Comparison of ENCODE assay signal across 9 cellular contexts in genomic region chr5:54661111-54661510, GRCh38.
"Had no signal": no experiment of that assay in that cellular context is flagged by ENCODE, and none has a peak within 500 bp of the region (broad histone marks: within the 10 kb centered on the region; RNA-seq: fewer than 3 reads in every experiment).

No MANE protein-coding gene starts in this region.

- H3K9ac ChIP-seq: GM23248 had no signal

- H3K4me3 ChIP-seq: GM23248, GM23338, HAP-1 had no signal

- ATAC-seq: GM23338, HCT116 had no signal

- H2AFZ ChIP-seq: GM23248, GM23338 had no signal

- H3K27ac Mint-ChIP-seq: GM23338, H9, HFFc6 had no signal

- H3K27ac ChIP-seq: GM23248 had no signal

- H3K4me2 ChIP-seq: GM23338 had no signal

- H3K9me3 Mint-ChIP-seq: GM23338, H9, HFFc6 had no signal

- DNase-seq: GM23248, GOT3, H7, H9, HCEC 1CT, HFFc6 had no signal

- H3K9me3 ChIP-seq: HAP-1 had no signal

- H3K36me3 ChIP-seq: HAP-1 had no signal

- H3K4me1 ChIP-seq: HAP-1 had no signal

- H3K4me3 Mint-ChIP-seq: GM23338, H9, HFFc6 had no signal

- H3K4me1 Mint-ChIP-seq: GM23338, H9 had no signal
